Comparison of ENCODE assay signal across 14 cellular contexts in genomic region chr18:58234359-58234741, GRCh38.
"Had no signal": no experiment of that assay in that cellular context is flagged by ENCODE, and none has a peak within 500 bp of the region (broad histone marks: within the 10 kb centered on the region; RNA-seq: fewer than 3 reads in every experiment).

No MANE protein-coding gene starts in this region.

- H3K9me3 Mint-ChIP-seq: activated CD4-positive, alpha-beta T cell treated with anti-CD3 and anti-CD28 coated beads, Interleukin-2, amount 10 ng/mL, durations not matched to agents 24 days and 14 days; activated T-helper 1 cell treated with anti-CD3 and anti-CD28 coated beads, Interleukin-12 subunit alpha, Interleukin-12 subunit beta, Interleukin-2, Interleukin-4 antibody, amounts not matched to agents 30 ng/mL and 10 ng/mL and 1 ng/mL, durations not matched to agents 14 hours and 24 hours and 36 hours; central memory CD8-positive, alpha-beta T cell; endodermal cell had no signal

- H3K27ac Mint-ChIP-seq: activated B cell treated with CpG ODN at 0.5 μM for 24 hours; activated CD4-positive, alpha-beta T cell treated with anti-CD3 and anti-CD28 coated beads, Interleukin-2, amount 10 ng/mL, durations not matched to agents 24 days and 14 days; activated T-helper 1 cell treated with anti-CD3 and anti-CD28 coated beads, Interleukin-12 subunit alpha, Interleukin-12 subunit beta, Interleukin-2, Interleukin-4 antibody, amounts not matched to agents 30 ng/mL and 10 ng/mL and 1 ng/mL, durations not matched to agents 14 hours and 24 hours and 36 hours; endodermal cell had no signal

- H3K36me3 ChIP-seq: tibial artery had no signal

- H3K9me3 ChIP-seq: tibial artery had no signal

- H3K4me1 Mint-ChIP-seq: activated CD4-positive, alpha-beta T cell treated with anti-CD3 and anti-CD28 coated beads, Interleukin-2, amount 10 ng/mL, durations not matched to agents 24 days and 14 days; central memory CD8-positive, alpha-beta T cell had no signal

- H3K27ac ChIP-seq: tibial artery had no signal

- DNase-seq: activated B cell treated with CpG ODN at 0.5 μM for 24 hours; activated CD4-positive, alpha-beta T cell treated with anti-CD3 and anti-CD28 coated beads, Interleukin-2, amount 10 ng/mL, durations not matched to agents 24 days and 14 days; activated naive CD4-positive, alpha-beta T cell treated with Interleukin-2 at 50 U/mL for 16 hours; dermis blood vessel endothelial cell; endodermal cell; glutamatergic neuron; mesenchymal stem cell; nephron progenitor cell; stimulated activated CD4-positive, alpha-beta T cell treated with anti-CD3 and anti-CD28 coated beads, Interleukin-4, amount 100 ng/mL, for 24 hours; stimulated activated naive CD8-positive, alpha-beta T cell treated with anti-CD3 and anti-CD28 coated beads, Interleukin-15, amount 100 ng/mL, for 72 hours; T-helper 1 cell; tibial artery had no signal

- H3K4me3 Mint-ChIP-seq: activated B cell treated with CpG ODN at 0.5 μM for 24 hours; activated CD4-positive, alpha-beta T cell treated with anti-CD3 and anti-CD28 coated beads, Interleukin-2, amount 10 ng/mL, durations not matched to agents 24 days and 14 days; activated T-helper 1 cell treated with anti-CD3 and anti-CD28 coated beads, Interleukin-12 subunit alpha, Interleukin-12 subunit beta, Interleukin-2, Interleukin-4 antibody, amounts not matched to agents 30 ng/mL and 10 ng/mL and 1 ng/mL, durations not matched to agents 14 hours and 24 hours and 36 hours; central memory CD8-positive, alpha-beta T cell; endodermal cell; nephron progenitor cell; stimulated activated naive CD8-positive, alpha-beta T cell treated with anti-CD3 and anti-CD28 coated beads, Interleukin-15, amount 100 ng/mL, for 72 hours had no signal

- H3K27me3 ChIP-seq: tibial artery had no signal

- H3K27me3 Mint-ChIP-seq: activated B cell treated with CpG ODN at 0.5 μM for 24 hours; activated CD4-positive, alpha-beta T cell treated with anti-CD3 and anti-CD28 coated beads, Interleukin-2, amount 10 ng/mL, durations not matched to agents 24 days and 14 days; stimulated activated naive CD8-positive, alpha-beta T cell treated with anti-CD3 and anti-CD28 coated beads, Interleukin-15, amount 100 ng/mL, for 72 hours had no signal

- H3K4me3 ChIP-seq: tibial artery had no signal

- ATAC-seq: stimulated activated naive CD8-positive, alpha-beta T cell treated with anti-CD3 and anti-CD28 coated beads, Interleukin-15, amount 100 ng/mL, for 72 hours had no signal
